Comparison of ENCODE assay signal across 20 cellular contexts in the genomic region with DNA sequence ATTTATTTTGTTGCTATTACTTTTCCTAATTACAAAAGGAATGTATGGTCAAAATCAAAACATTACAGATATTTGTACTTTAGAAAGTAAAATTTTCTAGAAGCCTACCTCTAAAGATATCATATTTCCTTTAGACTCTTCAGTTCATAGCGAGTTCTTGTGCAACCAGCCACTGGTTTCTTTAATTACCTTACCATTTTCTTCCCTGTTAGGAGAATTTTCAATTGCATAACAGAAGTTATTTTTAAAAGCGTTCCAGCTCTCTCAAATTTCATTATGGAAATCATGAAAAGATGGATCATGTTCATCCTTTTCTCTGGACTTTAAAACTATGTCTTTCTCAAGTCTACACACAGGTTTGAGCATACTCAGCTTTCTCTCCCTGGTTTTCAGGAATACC. TPM values are rescaled to one million over a fixed set of nuclear protein-coding genes. Genes with fewer than 3 reads are reported as not detected.
A peak's percentile ranks its signal among the peaks of the same experiment; 100 is the strongest.
DNase-seq lines count a peak whose midpoint lies in the region; ATAC-seq and TF ChIP-seq lines count a peak whose summit lies in the region.
"Had no signal": no experiment of that assay in that cellular context is flagged by ENCODE, and none has a peak within 500 bp of the region (broad histone marks: within the 10 kb centered on the region; RNA-seq: fewer than 3 reads in every experiment).

No MANE protein-coding gene starts in this region.

- H3K4me3 Mint-ChIP-seq in stimulated activated naive CD8-positive, alpha-beta T cell treated with anti-CD3 and anti-CD28 coated beads, Interleukin-15, amount 100 ng/mL, for 72 hours: no peak overlapping the region
- H3K4me3 Mint-ChIP-seq: CD8-positive, alpha-beta T cell had no signal

- TF ChIP-seq CTCF in AG10803 (conservative IDR thresholded peaks at IDR 0.05; ENCODE audit: low read length) (no peak), choroid plexus epithelial cell (conservative IDR thresholded peaks at IDR 0.05; ENCODE audit: low read depth, low read length) (no peak)

- H3K27ac Mint-ChIP-seq in stimulated activated naive CD8-positive, alpha-beta T cell treated with anti-CD3 and anti-CD28 coated beads, Interleukin-15, amount 100 ng/mL, for 72 hours: no peak overlapping the region
- H3K27ac Mint-ChIP-seq: CD8-positive, alpha-beta T cell had no signal

- H3K9me3 Mint-ChIP-seq in stimulated activated naive CD8-positive, alpha-beta T cell treated with anti-CD3 and anti-CD28 coated beads, Interleukin-15, amount 100 ng/mL, for 72 hours: peaks cover 17 to 19% of the 10 kb centered on the region in 2 donors
- H3K9me3 Mint-ChIP-seq: CD8-positive, alpha-beta T cell had no signal

- peak; percentile 4 for DNase-seq in AG10803 (ENCODE audit: low read depth)
- DNase-seq in LHCN-M2 (ENCODE audit: low read depth): peak; percentile 19
- DNase-seq in choroid plexus epithelial cell (ENCODE audit: low read depth): peak; percentile 37
- DNase-seq in myocyte (ENCODE audit: low read depth): peak; percentile 11
- no peak for DNase-seq in KG1 (lab: John Stamatoyannopoulos, UW)
- no peak for DNase-seq in stimulated activated CD8-positive, alpha-beta memory T cell treated with anti-CD3 and anti-CD28 coated beads, Interleukin-4, amount 100 ng/mL, for 48 hours
- no peak for DNase-seq in stimulated activated naive CD8-positive, alpha-beta T cell treated with anti-CD3 and anti-CD28 coated beads, Interleukin-15, amount 100 ng/mL, for 72 hours
- DNase-seq in NCI-H774 (lab: John Stamatoyannopoulos, UW): no peak
- DNase-seq: Calu3; CD8-positive, alpha-beta T cell; EL; GOT3; Kasumi-1; NCI-H1417; NCI-H187; NCI-H446 treated with DMSO at 0.1 percent for 48 hours; NCI-H69; Right ventricle myocardium superior had no signal

- H3K4me1 Mint-ChIP-seq in stimulated activated naive CD8-positive, alpha-beta T cell treated with anti-CD3 and anti-CD28 coated beads, Interleukin-15, amount 100 ng/mL, for 72 hours: peaks cover 37% of the 10 kb centered on the region

- H3K4me3 ChIP-seq in AG10803 (ENCODE audit: low read length): no peak overlapping the region
- no peak overlapping the region for H3K4me3 ChIP-seq in choroid plexus epithelial cell (ENCODE audit: low read depth, low read length)
- H3K4me3 ChIP-seq: BLaER1 treated with 17β-estradiol and CSF1 and Interleukin-3, amounts not matched to agents 10 nM and 100 nM had no signal

- H3K27me3 Mint-ChIP-seq in stimulated activated naive CD8-positive, alpha-beta T cell treated with anti-CD3 and anti-CD28 coated beads, Interleukin-15, amount 100 ng/mL, for 72 hours: no peaks in the 10 kb centered on the region

- no peak for ATAC-seq in stimulated activated naive CD8-positive, alpha-beta T cell treated with anti-CD3 and anti-CD28 coated beads, Interleukin-15, amount 100 ng/mL, for 72 hours
- ATAC-seq: CD8-positive, alpha-beta T cell; HCT116 had no signal

RNA-seq across cellular contexts. Expression of a gene that starts 5.0 kb away (rescaled TPM):
- total RNA-seq in LHCN-M2 (2014; rRNA removed) (34.9 and 36.6 TPM in 2 replicates), myocyte (45.3 and 47.0 TPM in 2 replicates)
- 9.9 TPM for polyA plus RNA-seq in LHCN-M2 (2012)
- polyA plus RNA-seq in myocyte (2012): 13.5 TPM

Comparison
In these comparisons a context has a peak if more than half of its experiments do, and no peak if none do; other contexts are left out.
1. DNase-seq: peak in AG10803 (single experiment), LHCN-M2 (single experiment), choroid plexus epithelial cell (single experiment) and myocyte (single experiment); none in KG1 (single experiment), stimulated activated CD8-positive, alpha-beta memory T cell treated with anti-CD3 and anti-CD28 coated beads, Interleukin-4, amount 100 ng/mL, for 48 hours (single experiment), stimulated activated naive CD8-positive, alpha-beta T cell treated with anti-CD3 and anti-CD28 coated beads, Interleukin-15, amount 100 ng/mL, for 72 hours (0 of 2) and NCI-H774 (single experiment).